ENCODE assay signal across 24 cellular contexts in genomic region chr22:33925194-33925593, GRCh38. TPM values are rescaled to one million over a fixed set of nuclear protein-coding genes. Genes with fewer than 3 reads are reported as not detected.
DNase-seq lines count a peak whose midpoint lies in the region; ATAC-seq, FAIRE-seq and TF ChIP-seq lines count a peak whose summit lies in the region.
"Had no signal": no experiment of that assay in that cellular context is flagged by ENCODE, and none has a peak within 500 bp of the region (broad histone marks: within the 10 kb centered on the region; RNA-seq: fewer than 3 reads in every experiment).

No MANE protein-coding gene starts in this region.

- CTCF ChIA-PET in HepG2 (lab: Yijun Ruan, JAX; ENCODE audit: low intra/inter-chr PET ratio, low total read pairs) (interaction anchor here (2.1 kb wide), 1 partner anchor 186 kb away, joined by 16 read pairs; no protein-coding TSS in a partner anchor), IMR-90 (lab: Yijun Ruan, JAX) (no interaction called here), H1 (lab: Charles Lee; ENCODE audit: partially characterized antibody) (interaction anchor here (0.8 to 3.6 kb wide), 10 partner anchors 14 to 627 kb away, joined by 3 to 22 read pairs (median 4); no protein-coding TSS in a partner anchor)

- no peak overlapping the region for H3K27ac Mint-ChIP-seq in activated T-helper 2 cell treated with anti-CD3 and anti-CD28 coated beads, Interferon-gamma antibody, Interleukin-2, Interleukin-4, amounts not matched to agents 10 μg/mL and 5 μg/mL and 100 μg/mL, durations not matched to agents 14 hours and 24 hours and 36 hours
- H3K27ac Mint-ChIP-seq: CD4-positive, CD25-positive, alpha-beta regulatory T cell; CD8-positive, alpha-beta memory T cell had no signal

- no peak overlapping the region for H3K23ac ChIP-seq in IMR-90 (ENCODE audit: low read depth, low read length)
- no peak overlapping the region for H3K23ac ChIP-seq in H1 (ENCODE audit: insufficient read length)

- H4K20me1 ChIP-seq in HepG2 (ENCODE audit: insufficient read depth, low read length) (no peaks in the 10 kb centered on the region), IMR-90 (ENCODE audit: insufficient read depth, low read length) (no peaks in the 10 kb centered on the region), H1 (replicated peaks in 1 of 2; ENCODE audit: control insufficient read depth in 1 of 2, insufficient read depth in 2 of 2, low read length in 2 of 2) (no peaks in the 10 kb centered on the region)
- H4K20me1 ChIP-seq: BLaER1 had no signal

- TF ChIP-seq RAD21 in HepG2 (CRISPR knock-in tag; IDR thresholded peaks at IDR 0.05) (no peak), IMR-90 (IDR thresholded peaks at IDR 0.05; ENCODE audit: low read length) (no peak), H1 (IDR thresholded peaks at IDR 0.05 in 1 of 2, conservative IDR thresholded peaks at IDR 0.05 in 1 of 2; ENCODE audit: low read depth in 2 of 2, low read length in 2 of 2) (no peak)

- no peak overlapping the region for H2BK20ac ChIP-seq in IMR-90 (ENCODE audit: low read depth, low read length)
- no peak overlapping the region for H2BK20ac ChIP-seq in H1 (ENCODE audit: low read length)

- peaks cover 24% of the 10 kb centered on the region for H3K27me3 Mint-ChIP-seq in activated T-helper 2 cell treated with anti-CD3 and anti-CD28 coated beads, Interferon-gamma antibody, Interleukin-2, Interleukin-4, amounts not matched to agents 10 μg/mL and 5 μg/mL and 100 μg/mL, durations not matched to agents 14 hours and 24 hours and 36 hours (ENCODE audit: low read depth)

- no peak overlapping the region for H3K18ac ChIP-seq in IMR-90 (ENCODE audit: low read depth, low read length)
- no peak overlapping the region for H3K18ac ChIP-seq in H1 (ENCODE audit: extremely low read depth, low read length)

- BruUV-seq in HepG2 (replicated peaks; lab: Mats Ljungman, UMichigan) = no TSS peak
- no TSS peak for BruUV-seq in IMR-90 (replicated peaks; lab: Mats Ljungman, UMichigan)

- FAIRE-seq in HepG2 (lab: Jason Lieb, UNC) (no peak), H1 (lab: Jason Lieb, UNC) (no peak)
- FAIRE-seq: G401.6, GM12891, GM19239 had no signal

- dilution Hi-C loops in IMR-90 (cut with HindIII; ENCODE audit: low sequenced_read_pairs, unreplicated experiment) = no loop called here

- TF ChIP-seq EP300 in HepG2 (IDR thresholded peaks at IDR 0.05; ENCODE audit: low read depth in 2 of 2, low read length in 2 of 2) (no peak), HepG2 (CRISPR knock-in tag; IDR thresholded peaks at IDR 0.05; ENCODE audit: borderline replicate concordance) (no peak), H1 (IDR thresholded peaks at IDR 0.05; ENCODE audit: borderline replicate concordance in 1 of 2, low read depth in 2 of 2, low read length in 2 of 2) (no peak)

- H3K79me1 ChIP-seq in IMR-90 (ENCODE audit: low read depth in 1 of 2, low read length in 2 of 2) (no peaks in the 10 kb centered on the region), H1 (ENCODE audit: low read depth, low read length) (no peaks in the 10 kb centered on the region)

- H3K4me2 ChIP-seq in HepG2 (ENCODE audit: low read depth, low read length) (no peak overlapping the region), IMR-90 (ENCODE audit: low read depth, low read length) (no peak overlapping the region), H1 (ENCODE audit: insufficient read depth in 1 of 2, low read depth in 2 of 2, low read length in 2 of 2) (no peak overlapping the region)
- H3K4me2 ChIP-seq: BLaER1 had no signal

- H3K4me1 ChIP-seq in HepG2 (ENCODE audit: insufficient read depth, low read length) = peaks cover 24% of the 10 kb centered on the region
- peaks cover 0 to 8% (median 3%) of the 10 kb centered on the region in 4 donors for H3K4me1 ChIP-seq in right lobe of liver
- no peaks in the 10 kb centered on the region for H3K4me1 ChIP-seq in IMR-90 (ENCODE audit: control insufficient read depth, insufficient read depth, low read length)
- H3K4me1 ChIP-seq in H1 (replicated peaks in 1 of 4; ENCODE audit: control insufficient read depth in 3 of 4, insufficient read depth in 4 of 4, low read length in 3 of 4) = peaks cover 0 to 6% (median 2%) of the 10 kb centered on the region in 4 experiments; a peak in 3 of 7 replicates
- H3K4me1 ChIP-seq: BE2C had no signal

- H3K36me3 Mint-ChIP-seq in activated T-helper 2 cell treated with anti-CD3 and anti-CD28 coated beads, Interferon-gamma antibody, Interleukin-2, Interleukin-4, amounts not matched to agents 10 μg/mL and 5 μg/mL and 100 μg/mL, durations not matched to agents 14 hours and 24 hours and 36 hours (ENCODE audit: low read depth) = no peaks in the 10 kb centered on the region
- H3K36me3 Mint-ChIP-seq: CD4-positive, CD25-positive, alpha-beta regulatory T cell; CD8-positive, alpha-beta memory T cell had no signal

- no peaks in the 10 kb centered on the region for H3K79me2 ChIP-seq in HepG2 (ENCODE audit: insufficient read depth, low read length)
- H3K79me2 ChIP-seq in H1 (ENCODE audit: control insufficient read depth in 1 of 2, insufficient read depth in 2 of 2, low read length in 2 of 2) = peaks cover 0 to under 1% of the 10 kb centered on the region in 2 experiments; a peak in 2 of 4 replicates

- peaks cover 5% of the 10 kb centered on the region for H3K4me1 Mint-ChIP-seq in activated T-helper 2 cell treated with anti-CD3 and anti-CD28 coated beads, Interferon-gamma antibody, Interleukin-2, Interleukin-4, amounts not matched to agents 10 μg/mL and 5 μg/mL and 100 μg/mL, durations not matched to agents 14 hours and 24 hours and 36 hours (ENCODE audit: low read depth)

- H3K4me3 ChIP-seq in HepG2 (replicated peaks in 1 of 3; ENCODE audit: insufficient read depth in 1 of 3, low read depth in 2 of 3, low read length in 3 of 3) (no peak overlapping the region), right lobe of liver (no peak overlapping the region), IMR-90 (ENCODE audit: insufficient read depth, low read depth, low read length) (no peak overlapping the region), H1 (ENCODE audit: extremely low read depth in 1 of 4, insufficient read depth in 2 of 4, low read depth in 3 of 4, low read length in 4 of 4) (no peak overlapping the region)
- H3K4me3 ChIP-seq: BLaER1 had no signal

- no peaks in the 10 kb centered on the region for H3K9me1 ChIP-seq in IMR-90 (ENCODE audit: insufficient read depth, low read length)

- H3K14ac ChIP-seq in IMR-90 (replicated peaks; ENCODE audit: low read depth, low read length) (no peak overlapping the region), H1 (ENCODE audit: insufficient read length) (no peak overlapping the region)

- no peak overlapping the region for H3K4me3 Mint-ChIP-seq in activated T-helper 2 cell treated with anti-CD3 and anti-CD28 coated beads, Interferon-gamma antibody, Interleukin-2, Interleukin-4, amounts not matched to agents 10 μg/mL and 5 μg/mL and 100 μg/mL, durations not matched to agents 14 hours and 24 hours and 36 hours (ENCODE audit: low read depth)
- H3K4me3 Mint-ChIP-seq: CD4-positive, alpha-beta memory T cell; CD4-positive, CD25-positive, alpha-beta regulatory T cell had no signal

- H2AK9ac ChIP-seq in IMR-90 (replicated peaks; ENCODE audit: low read depth, low read length, poor library complexity) = no peak overlapping the region

- no peak overlapping the region for H2BK15ac ChIP-seq in IMR-90 (ENCODE audit: low read depth, low read length)
- no peak overlapping the region for H2BK15ac ChIP-seq in H1 (ENCODE audit: low read length)

- no peak overlapping the region for H3K56ac ChIP-seq in IMR-90 (ENCODE audit: extremely low read depth, insufficient read depth, low read length)
- H3K56ac ChIP-seq in H1 (replicated peaks; ENCODE audit: insufficient read length, low read depth, low read length) = no peak overlapping the region

- H3K4ac ChIP-seq in IMR-90 (ENCODE audit: low read depth, low read length) (no peak overlapping the region), H1 (replicated peaks; ENCODE audit: insufficient read length, low read depth, low read length) (no peak overlapping the region)

- H3K36me3 ChIP-seq in HepG2 (replicated peaks in 1 of 2; ENCODE audit: control insufficient read depth in 1 of 2, insufficient read depth in 2 of 2, low read length in 2 of 2) (no peaks in the 10 kb centered on the region), right lobe of liver (no peaks in the 10 kb centered on the region), IMR-90 (ENCODE audit: control insufficient read depth, insufficient read depth, low read length) (no peaks in the 10 kb centered on the region), H1 (ENCODE audit: control insufficient read depth in 2 of 4, insufficient read depth in 4 of 4, low read length in 3 of 4) (no peaks in the 10 kb centered on the region)
- H3K36me3 ChIP-seq: BE2C, BLaER1 had no signal

- no peak overlapping the region for H4K91ac ChIP-seq in IMR-90 (ENCODE audit: insufficient read depth, low read depth, low read length)
- H4K91ac ChIP-seq in H1 (replicated peaks; ENCODE audit: insufficient read length, low read length) = no peak overlapping the region

- H3K23me2 ChIP-seq in H1 (ENCODE audit: low read depth, low read length) = peaks cover 14% of the 10 kb centered on the region

- H2AK5ac ChIP-seq in IMR-90 (ENCODE audit: low read depth, low read length) = no peak overlapping the region
- H2AK5ac ChIP-seq in H1 (ENCODE audit: low read depth, low read length) = no peak overlapping the region

- H2AFZ ChIP-seq in HepG2 (ENCODE audit: low read length) (no peak overlapping the region), IMR-90 (replicated peaks; ENCODE audit: low read length, poor library complexity) (no peak overlapping the region), H1 (ENCODE audit: low read length) (no peak overlapping the region)

- no peak overlapping the region for H3K27ac ChIP-seq in HepG2 (ENCODE audit: extremely low read length, insufficient read depth, low read length)
- H3K27ac ChIP-seq in right lobe of liver = no peak overlapping the region
- H3K27ac ChIP-seq in IMR-90 (ENCODE audit: insufficient read depth, low read length) = no peak overlapping the region
- no peak overlapping the region for H3K27ac ChIP-seq in H1 (ENCODE audit: low read depth, low read length)
- H3K27ac ChIP-seq: 22Rv1, BLaER1 had no signal

- in situ Hi-C loops in HepG2 (cut with HindIII; ENCODE audit: extremely low pct_ligation_motif_present, low pct_unique_long_range_greater_than_20kb) (no loop called here), IMR-90 (cut with MboI; ENCODE audit: low sequenced_read_pairs) (loop anchor here (10.0 kb wide), 2 partner anchors 410 to 1230 kb away; no protein-coding TSS in a partner anchor)

- H4K5ac ChIP-seq in IMR-90 (ENCODE audit: low read depth, low read length) (no peak overlapping the region), H1 (ENCODE audit: insufficient read length, low read depth, low read length) (no peak overlapping the region)

- H2BK120ac ChIP-seq in IMR-90 (ENCODE audit: low read depth, low read length) (no peak overlapping the region), H1 (replicated peaks; ENCODE audit: low read depth, low read length) (no peak overlapping the region)

- peaks cover 4 to 41% of the 10 kb centered on the region in 2 experiments for H3K27me3 ChIP-seq in HepG2 (ENCODE audit: control insufficient read depth in 1 of 2, insufficient read depth in 2 of 2, low read length in 2 of 2)
- H3K27me3 ChIP-seq in right lobe of liver = no peaks in the 10 kb centered on the region
- peaks cover 4% of the 10 kb centered on the region for H3K27me3 ChIP-seq in IMR-90 (ENCODE audit: control insufficient read depth, insufficient read depth, low read length)
- H3K27me3 ChIP-seq in H1 (replicated peaks in 1 of 4; ENCODE audit: control insufficient read depth in 3 of 4, extremely low read depth in 1 of 4, insufficient read depth in 3 of 4, low read length in 3 of 4) = no peaks in the 10 kb centered on the region

- H2BK12ac ChIP-seq in H1 (ENCODE audit: low read depth, low read length) = no peak overlapping the region

- ATAC-seq in HepG2 (no peak), right lobe of liver (no peak), IMR-90 (ENCODE audit: low read depth) (no peak)

- DNase-seq in HepG2 (ENCODE audit: low spot score) (no peak), right lobe of liver (no peak), IMR-90 (no peak), H1 (ENCODE audit: low read depth in 1 of 2, low spot score in 2 of 2) (no peak), DMS53 treated with DMSO at 0.1 percent for 48 hours (lab: John Stamatoyannopoulos, UW; ENCODE audit: unreplicated experiment) (no peak)
- no peak for DNase-seq in activated T-helper 2 cell treated with anti-CD3 and anti-CD28 coated beads, Interferon-gamma antibody, Interleukin-2, Interleukin-4, amounts not matched to agents 10 μg/mL and 5 μg/mL and 100 μg/mL, durations not matched to agents 14 hours and 24 hours and 36 hours (ENCODE audit: low spot score)
- DNase-seq: ACHN; BE2C; C1 segment of cervical spinal cord; CD4-positive, alpha-beta memory T cell; CD4-positive, CD25-positive, alpha-beta regulatory T cell; CD8-positive, alpha-beta memory T cell; COR-L47; DMS 273 treated with DMSO at 0.1 percent for 48 hours; DMS153; DMS53; DMS79 treated with DMSO at 0.1 percent for 48 hours; GF-D8 had no signal

- 5% methylated on average over 4 of the region's 4 CpGs for WGBS in HepG2 (ENCODE audit: low lambda C conversion rate)
- 77% methylated on average over 4 of the region's 4 CpGs for WGBS in right lobe of liver (ENCODE audit: insufficient coverage, low coverage, low lambda C conversion rate, missing lambda C conversion rate)
- no CpG with 5 or more reads among the region's 4 CpGs for WGBS in IMR-90 (ENCODE audit: extremely low coverage in 2 of 2, insufficient read length in 1 of 2), 2 experiments
- WGBS in H1 (ENCODE audit: extremely low coverage in 1 of 2, insufficient coverage in 1 of 2, insufficient read length in 1 of 2, insufficient replicate concordance in 2 of 2, low coverage in 1 of 2, low lambda C conversion rate in 2 of 2, missing lambda C conversion rate in 1 of 2), 2 experiments = 75% methylated on average over 4 of the region's 4 CpGs; no CpG with 5 or more reads in 1 of the 2 experiments

- H4K8ac ChIP-seq in IMR-90 (ENCODE audit: low read depth in 2 of 2, low read length in 2 of 2) = no peak overlapping the region
- H4K8ac ChIP-seq in H1 (ENCODE audit: extremely low read depth, insufficient read depth, low read length) = no peak overlapping the region

- intact Hi-C loops in HepG2 (cut with micrococcal nuclease; ENCODE audit: unreplicated experiment) (no loop called here), right lobe of liver (cut with DNase I) (loop anchor here in 1 of 2 donors (10.0 kb wide), 1 partner anchor 100 kb away; no protein-coding TSS in a partner anchor), IMR-90 (cut with micrococcal nuclease) (no loop called here)
- intact Hi-C loops in activated T-helper 2 cell treated with anti-CD3 and anti-CD28 coated beads, Interferon-gamma antibody, Interleukin-2, Interleukin-4, amounts not matched to agents 10 μg/mL and 5 μg/mL and 100 μg/mL, durations not matched to agents 14 hours and 24 hours and 36 hours (cut with micrococcal nuclease) = no loop called here

- TF ChIP-seq CTCF in HepG2 (CRISPR knock-in tag; IDR thresholded peaks at IDR 0.05) (no peak), right lobe of liver (IDR thresholded peaks at IDR 0.05) (no peak), IMR-90 (conservative IDR thresholded peaks at IDR 0.05; ENCODE audit: low read depth, low read length) (no peak), H1 (IDR thresholded peaks at IDR 0.05; ENCODE audit: control extremely low read depth in 1 of 3, insufficient read depth in 1 of 3, low read depth in 1 of 3, low read length in 3 of 3) (no peak)

- H2BK5ac ChIP-seq in IMR-90 (ENCODE audit: low read depth, low read length, poor library complexity, severe bottlenecking) = no peak overlapping the region
- H2BK5ac ChIP-seq in H1 (ENCODE audit: low read depth, low read length) = no peak overlapping the region

- H3K9me3 Mint-ChIP-seq in activated T-helper 2 cell treated with anti-CD3 and anti-CD28 coated beads, Interferon-gamma antibody, Interleukin-2, Interleukin-4, amounts not matched to agents 10 μg/mL and 5 μg/mL and 100 μg/mL, durations not matched to agents 14 hours and 24 hours and 36 hours = no peaks in the 10 kb centered on the region

- POLR2A ChIA-PET in HepG2 (lab: Yijun Ruan, JAX) = no interaction called here
- POLR2A ChIA-PET in IMR-90 (lab: Charles Lee; ENCODE audit: unreplicated experiment) = no interaction called here
- POLR2A ChIA-PET in H1 (lab: Charles Lee; ENCODE audit: partially characterized antibody) = no interaction called here

- no peak overlapping the region for H3K9ac ChIP-seq in HepG2 (ENCODE audit: insufficient read depth, low read depth, low read length)
- H3K9ac ChIP-seq in IMR-90 (ENCODE audit: low read depth, low read length) = no peak overlapping the region
- H3K9ac ChIP-seq in H1 (replicated peaks in 1 of 4; ENCODE audit: extremely low read depth in 1 of 4, low read depth in 3 of 4, low read length in 3 of 4) = no peak overlapping the region
- H3K9ac ChIP-seq: BLaER1 had no signal

- H3K9me3 ChIP-seq in HepG2 (ENCODE audit: low read length) (no peaks in the 10 kb centered on the region), right lobe of liver (no peaks in the 10 kb centered on the region), IMR-90 (ENCODE audit: control insufficient read depth, insufficient read depth, low read length) (no peaks in the 10 kb centered on the region), H1 (ENCODE audit: insufficient read depth in 2 of 2, low read depth in 1 of 2, low read length in 1 of 2) (no peaks in the 10 kb centered on the region)
- H3K9me3 ChIP-seq: BE2C, BLaER1 had no signal

- TF ChIP-seq POLR2A in HepG2 (IDR thresholded peaks at IDR 0.05; ENCODE audit: insufficient read depth in 1 of 2, low read depth in 2 of 2, low read length in 2 of 2) (no peak), right lobe of liver (IDR thresholded peaks at IDR 0.05) (no peak), IMR-90 (IDR thresholded peaks at IDR 0.05; ENCODE audit: low read depth, low read length) (no peak), H1 (IDR thresholded peaks at IDR 0.05; ENCODE audit: control extremely low read depth in 1 of 2, low read depth in 2 of 2, low read length in 2 of 2) (no peak)

RNA-seq across cellular contexts. Expression of gene LARGE1, which starts 4.9 kb away (rescaled TPM):
- 10.2 and 11.0 TPM in 2 replicates for total RNA-seq in HepG2 (2016; rRNA removed; fragmentation: Illumina TruSeq; extraction: Trizol)
- 2.6 and 4.8 TPM in 2 replicates for total RNA-seq in HepG2 (2016; cell fraction: cytosol; rRNA removed; fragmentation: Illumina TruSeq; extraction: Trizol; ENCODE audit: low read depth)
- 8.7 and 10.4 TPM in 2 replicates for total RNA-seq in HepG2 (2016; cell fraction: insoluble cytoplasmic fraction; rRNA removed; fragmentation: Illumina TruSeq; extraction: Trizol)
- 8.0 and 8.7 TPM in 2 replicates for total RNA-seq in HepG2 (2016; cell fraction: membrane; rRNA removed; fragmentation: Illumina TruSeq; extraction: Trizol)
- total RNA-seq in HepG2 (2016; cell fraction: nucleus; rRNA removed; fragmentation: Illumina TruSeq; extraction: Trizol) = 12.6 and 19.7 TPM in 2 replicates
- 8.4 and 9.7 TPM in 2 replicates for polyA plus RNA-seq in HepG2 (2011; rRNA removed)
- polyA plus RNA-seq in HepG2 (2011; cell fraction: cytosol; rRNA removed) = 7.6 and 7.8 TPM in 2 replicates
- polyA plus RNA-seq in HepG2 (2011; cell fraction: nucleus; rRNA removed) = 10.1 and 10.2 TPM in 2 replicates
- polyA plus RNA-seq in HepG2 (2012) = 6.8 and 7.7 TPM in 2 replicates
- polyA plus RNA-seq in HepG2 (2016; cell fraction: cytosol; fragmentation: Illumina TruSeq; extraction: Trizol; ENCODE audit: low read depth) = 1.0 and 1.3 TPM in 2 replicates
- polyA plus RNA-seq in HepG2 (2016; cell fraction: insoluble cytoplasmic fraction; fragmentation: Illumina TruSeq; extraction: Trizol; ENCODE audit: low read depth) = 7.4 and 8.7 TPM in 2 replicates
- 4.7 and 5.3 TPM in 2 replicates for polyA plus RNA-seq in HepG2 (2016; cell fraction: membrane; fragmentation: Illumina TruSeq; extraction: Trizol; ENCODE audit: low read depth)
- 9.1 and 9.5 TPM in 2 replicates for polyA plus RNA-seq in HepG2 (2016; cell fraction: nucleus; fragmentation: Illumina TruSeq; extraction: Trizol; ENCODE audit: insufficient read depth, low read depth)
- polyA minus RNA-seq in HepG2 (2011; rRNA and poly(A)+ RNA removed; ENCODE audit: low replicate concordance) = 0.09 and 45.3 TPM in 2 replicates
- polyA minus RNA-seq in HepG2 (2011; cell fraction: cytosol; rRNA and poly(A)+ RNA removed) = 10.6 and 17.4 TPM in 2 replicates
- polyA minus RNA-seq in HepG2 (2011; cell fraction: nucleus; rRNA and poly(A)+ RNA removed) = 24.1 and 29.6 TPM in 2 replicates
- 10 to 100 TPM; 12.2 to 28.3 (median 15.2) TPM for total RNA-seq in right lobe of liver
- total RNA-seq in IMR-90 (2012; rRNA removed) = 7.2 and 12.4 TPM in 2 replicates
- polyA plus RNA-seq in IMR-90 (2012; rRNA removed) = 6.2 and 6.5 TPM in 2 replicates
- polyA plus RNA-seq in IMR-90 (2012; cell fraction: cytosol; rRNA removed) = 6.6 and 16.6 TPM in 2 replicates
- polyA plus RNA-seq in IMR-90 (2012; cell fraction: nucleus; rRNA removed; ENCODE audit: low replicate concordance) = 3.8 and 4.1 TPM in 2 replicates
- total RNA-seq in H1 (2021; fragmentation: NEBNext Ultra II Directional; extraction: Animal tissue kit (Norgen Biotek cat#: 25700)) = 69.5 and 83.0 TPM in 2 replicates
- polyA plus RNA-seq in H1 (2011; rRNA removed) = 43.7 and 51.4 TPM in 2 replicates
- polyA plus RNA-seq in H1 (2011; cell fraction: cytosol; rRNA removed) = 42.0 TPM
- 56.3 TPM for polyA plus RNA-seq in H1 (2011; cell fraction: nucleus; rRNA removed)
- polyA plus RNA-seq in H1 (2012, experiment 1 of 2) = 40.0 to 53.5 TPM (median 47.7 TPM) in 4 replicates
- 38.9 TPM for polyA plus RNA-seq in H1 (2012, experiment 2 of 2)
- 39.9 TPM for polyA plus RNA-seq in H1 (2013, experiment 1 of 2)
- 39.1 TPM for polyA plus RNA-seq in H1 (2013, experiment 2 of 2)
- 121 and 152 TPM in 2 replicates for polyA minus RNA-seq in H1 (2011; rRNA and poly(A)+ RNA removed)
- 72.1 TPM for polyA minus RNA-seq in H1 (2011; cell fraction: cytosol; rRNA and poly(A)+ RNA removed)
- 137 TPM for polyA minus RNA-seq in H1 (2011; cell fraction: nucleus; rRNA and poly(A)+ RNA removed)
- total RNA-seq in activated T-helper 2 cell treated with anti-CD3 and anti-CD28 coated beads, Interferon-gamma antibody, Interleukin-2, Interleukin-4, amounts not matched to agents 10 μg/mL and 5 μg/mL and 100 μg/mL, durations not matched to agents 14 hours and 24 hours and 36 hours = 0.39 and 0.89 TPM in 2 replicates
- total RNA-seq: A673; CD4-positive, CD25-positive, alpha-beta regulatory T cell had no signal
- polyA plus RNA-seq: CD4-positive, CD25-positive, alpha-beta regulatory T cell had no signal

Comparison
In these comparisons a context has a peak if more than half of its experiments do, and no peak if none do; other contexts are left out.
1. Of the 41 proteins assayed by ChIP-seq in both HepG2 and H1: peak only in HepG2: none; only in H1: none; in both: MAFK; in neither: 40.